In the genomic region with DNA sequence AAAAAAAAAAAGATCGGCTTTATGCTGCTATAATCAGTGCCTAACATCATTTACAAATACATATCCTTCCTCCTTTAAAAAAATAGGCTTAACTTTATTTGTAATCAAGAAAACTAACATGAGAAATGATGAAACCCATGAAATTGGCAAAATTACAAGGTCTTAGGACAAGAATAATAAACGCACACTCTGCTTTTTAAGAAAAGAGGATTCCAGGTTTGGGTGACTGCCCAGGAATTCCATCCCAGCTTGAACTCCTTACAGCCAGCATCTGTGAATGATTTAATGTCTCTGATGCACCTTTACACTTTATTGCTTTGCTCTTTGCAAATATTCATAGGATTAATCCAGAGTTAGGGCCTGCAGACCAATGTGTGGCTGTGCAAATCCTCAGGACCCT, we compare ENCODE assay signal across 21 cellular contexts.
"Had no signal": no experiment of that assay in that cellular context is flagged by ENCODE, and none has a peak within 500 bp of the region (broad histone marks: within the 10 kb centered on the region; RNA-seq: fewer than 3 reads in every experiment).

No MANE protein-coding gene starts in this region.

- H3K4me1 ChIP-seq: gastroesophageal sphincter, heart left ventricle, left ventricle myocardium inferior, spleen, tibial artery had no signal

- H3K27ac Mint-ChIP-seq: activated B cell treated with CpG ODN at 0.5 μM for 24 hours; activated CD4-positive, alpha-beta memory T cell treated with anti-CD3 and anti-CD28 coated beads for 36 hours; activated naive CD8-positive, alpha-beta T cell treated with anti-CD3 and anti-CD28 coated beads, Interleukin-2, amount 10 ng/mL, durations not matched to agents 7 days and 5 days; activated T-helper 17 cell treated with anti-CD3 and anti-CD28 coated beads, Interleukin-2, amount 50 U/mL, for 72 hours; dendritic cell treated with granulocyte-macrophage colony-stimulating factor and Interleukin-4, amounts not matched to agents 40 ng/mL and 50 ng/mL, for 4 days had no signal

- H3K27me3 ChIP-seq: heart left ventricle, spleen, tibial artery had no signal

- H3K27ac ChIP-seq: gastroesophageal sphincter, heart left ventricle, left ventricle myocardium inferior, spleen, tibial artery had no signal

- H3K36me3 ChIP-seq: gastroesophageal sphincter, heart left ventricle, left ventricle myocardium inferior, spleen, tibial artery had no signal

- H3K4me3 Mint-ChIP-seq: activated B cell treated with CpG ODN at 0.5 μM for 24 hours; activated CD4-positive, alpha-beta memory T cell treated with anti-CD3 and anti-CD28 coated beads for 36 hours; activated naive CD8-positive, alpha-beta T cell treated with anti-CD3 and anti-CD28 coated beads, Interleukin-2, amount 10 ng/mL, durations not matched to agents 7 days and 5 days; activated T-helper 17 cell treated with anti-CD3 and anti-CD28 coated beads, Interleukin-2, amount 50 U/mL, for 72 hours; dendritic cell treated with granulocyte-macrophage colony-stimulating factor and Interleukin-4, amounts not matched to agents 40 ng/mL and 50 ng/mL, for 4 days had no signal

- DNase-seq: activated B cell treated with CpG ODN at 0.5 μM for 24 hours; activated CD4-positive, alpha-beta memory T cell treated with anti-CD3 and anti-CD28 coated beads for 36 hours; activated CD4-positive, alpha-beta T cell treated with anti-CD3 and anti-CD28 coated beads for 4 hours; activated naive CD4-positive, alpha-beta T cell; activated naive CD8-positive, alpha-beta T cell treated with anti-CD3 and anti-CD28 coated beads, Interleukin-2, amount 10 ng/mL, durations not matched to agents 7 days and 5 days; effector CD8-positive, alpha-beta T cell; heart left ventricle; left ventricle myocardium inferior; mammary epithelial cell; midbrain; occipital lobe; posterior cingulate gyrus; spleen; stimulated activated CD8-positive, alpha-beta memory T cell treated with anti-CD3 and anti-CD28 coated beads, Interleukin-4, amount 100 ng/mL, for 48 hours; stimulated activated naive CD4-positive, alpha-beta T cell; tibial artery had no signal

- FAIRE-seq: endothelial cell of umbilical vein, urothelium cell line had no signal

- H3K36me3 Mint-ChIP-seq: activated CD4-positive, alpha-beta memory T cell treated with anti-CD3 and anti-CD28 coated beads for 36 hours; activated naive CD8-positive, alpha-beta T cell treated with anti-CD3 and anti-CD28 coated beads, Interleukin-2, amount 10 ng/mL, durations not matched to agents 7 days and 5 days had no signal

- H3K27me3 Mint-ChIP-seq: activated B cell treated with CpG ODN at 0.5 μM for 24 hours; activated CD4-positive, alpha-beta memory T cell treated with anti-CD3 and anti-CD28 coated beads for 36 hours; activated naive CD8-positive, alpha-beta T cell treated with anti-CD3 and anti-CD28 coated beads, Interleukin-2, amount 10 ng/mL, durations not matched to agents 7 days and 5 days; activated T-helper 17 cell treated with anti-CD3 and anti-CD28 coated beads, Interleukin-2, amount 50 U/mL, for 72 hours; dendritic cell treated with granulocyte-macrophage colony-stimulating factor and Interleukin-4, amounts not matched to agents 40 ng/mL and 50 ng/mL, for 4 days had no signal

- H3K4me3 ChIP-seq: gastroesophageal sphincter, heart left ventricle, left ventricle myocardium inferior, spleen, tibial artery had no signal

- H3K4me1 Mint-ChIP-seq: activated B cell treated with CpG ODN at 0.5 μM for 24 hours; activated naive CD8-positive, alpha-beta T cell treated with anti-CD3 and anti-CD28 coated beads, Interleukin-2, amount 10 ng/mL, durations not matched to agents 7 days and 5 days; activated T-helper 17 cell treated with anti-CD3 and anti-CD28 coated beads, Interleukin-2, amount 50 U/mL, for 72 hours had no signal
